In the genomic region with DNA sequence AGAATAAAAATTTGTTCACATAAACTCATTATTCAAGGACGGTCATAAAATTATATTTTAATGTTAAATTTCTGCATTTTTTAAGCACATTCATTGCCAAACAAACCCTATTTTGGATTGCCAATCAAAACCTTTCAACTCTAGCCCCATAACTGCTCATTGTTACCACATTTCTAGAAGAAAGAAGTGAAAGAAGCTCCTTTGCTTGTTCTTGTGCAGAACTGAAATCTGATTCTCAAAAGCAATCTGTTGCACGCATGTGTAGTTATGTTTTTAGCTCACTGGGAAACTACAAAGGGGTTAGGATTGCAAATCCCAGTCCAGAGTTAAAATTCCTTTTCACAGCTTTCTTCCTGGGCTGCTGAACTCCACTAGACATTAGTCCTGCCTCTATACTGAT, we compare ENCODE assay signal across 12 cellular contexts.
"Had no signal": no experiment of that assay in that cellular context is flagged by ENCODE, and none has a peak within 500 bp of the region (broad histone marks: within the 10 kb centered on the region; RNA-seq: fewer than 3 reads in every experiment).

No MANE protein-coding gene starts in this region.

- H3K36me3 Mint-ChIP-seq: activated CD4-positive, alpha-beta memory T cell treated with anti-CD3 and anti-CD28 coated beads for 36 hours; activated naive CD8-positive, alpha-beta T cell treated with anti-CD3 and anti-CD28 coated beads for 36 hours; naive B cell had no signal

- H3K4me1 Mint-ChIP-seq: activated naive CD8-positive, alpha-beta T cell treated with anti-CD3 and anti-CD28 coated beads for 36 hours; naive B cell had no signal

- H3K9me3 ChIP-seq: lower lobe of right lung, upper lobe of left lung had no signal

- H3K27ac ChIP-seq: lower lobe of right lung, upper lobe of left lung had no signal

- H3K9me3 Mint-ChIP-seq: activated CD4-positive, alpha-beta memory T cell treated with anti-CD3 and anti-CD28 coated beads for 36 hours; activated naive CD8-positive, alpha-beta T cell treated with anti-CD3 and anti-CD28 coated beads for 36 hours; stimulated activated naive CD8-positive, alpha-beta T cell treated with anti-CD3 and anti-CD28 coated beads, Interleukin-15, Interleukin-2, amounts not matched to agents 100 ng/mL and 50 ng/mL, for 24 hours had no signal

- H3K36me3 ChIP-seq: lower lobe of right lung, upper lobe of left lung had no signal

- H3K4me1 ChIP-seq: lower lobe of right lung, upper lobe of left lung had no signal

- H3K27me3 ChIP-seq: upper lobe of left lung had no signal

- ATAC-seq: esophagus mucosa, lower lobe of right lung had no signal

- H3K27me3 Mint-ChIP-seq: activated CD4-positive, alpha-beta memory T cell treated with anti-CD3 and anti-CD28 coated beads for 36 hours; activated naive CD8-positive, alpha-beta T cell treated with anti-CD3 and anti-CD28 coated beads for 36 hours; naive B cell; stimulated activated naive CD8-positive, alpha-beta T cell treated with anti-CD3 and anti-CD28 coated beads, Interleukin-15, Interleukin-2, amounts not matched to agents 100 ng/mL and 50 ng/mL, for 24 hours had no signal

- DNase-seq: activated CD4-positive, alpha-beta memory T cell treated with anti-CD3 and anti-CD28 coated beads for 36 hours; activated CD4-positive, alpha-beta T cell treated with anti-CD3 and anti-CD28 coated beads for 1 hour; activated gamma-delta T cell treated with Interleukin-2 at 50 U/mL for 16 hours; activated naive CD8-positive, alpha-beta T cell treated with anti-CD3 and anti-CD28 coated beads for 36 hours; activated T-cell treated with anti-CD3 and anti-CD28 coated beads, Interleukin-2, amount 50 U/mL, for 48 hours; lower lobe of right lung; naive B cell; retina; stimulated activated CD4-positive, alpha-beta T cell treated with anti-CD3 and anti-CD28 coated beads, Interleukin-4, amount 100 ng/mL, for 24 hours; upper lobe of left lung had no signal

- H3K4me3 ChIP-seq: lower lobe of right lung, upper lobe of left lung had no signal

- H3K27ac Mint-ChIP-seq: activated CD4-positive, alpha-beta memory T cell treated with anti-CD3 and anti-CD28 coated beads for 36 hours; activated naive CD8-positive, alpha-beta T cell treated with anti-CD3 and anti-CD28 coated beads for 36 hours; naive B cell; stimulated activated naive CD8-positive, alpha-beta T cell treated with anti-CD3 and anti-CD28 coated beads, Interleukin-15, Interleukin-2, amounts not matched to agents 100 ng/mL and 50 ng/mL, for 24 hours had no signal

- H3K4me3 Mint-ChIP-seq: activated CD4-positive, alpha-beta memory T cell treated with anti-CD3 and anti-CD28 coated beads for 36 hours; activated naive CD8-positive, alpha-beta T cell treated with anti-CD3 and anti-CD28 coated beads for 36 hours; naive B cell; stimulated activated naive CD8-positive, alpha-beta T cell treated with anti-CD3 and anti-CD28 coated beads, Interleukin-15, Interleukin-2, amounts not matched to agents 100 ng/mL and 50 ng/mL, for 24 hours had no signal
